In genomic region chr3:10932596-10932995, GRCh38 we compare ENCODE assay signal across 1 cellular context.
TF ChIP-seq lines count a peak whose summit lies in the region.

No MANE protein-coding gene starts in this region.

TF ChIP-seq in HepG2, 621 proteins besides CTCF, POLR2A, EP300 and RAD21 (continued from another document):
- no peak for TF ChIP-seq HBP1 (CRISPR knock-in tag; IDR thresholded peaks at IDR 0.05; ENCODE audit: low read depth)
- TF ChIP-seq MNT (IDR thresholded peaks at IDR 0.05): peak; percentile 65
- no peak for TF ChIP-seq PRPF4 (IDR thresholded peaks at IDR 0.05; ENCODE audit: low read depth, low read length, poor library complexity, severe bottlenecking)
- no peak for TF ChIP-seq ZNF772 (CRISPR knock-in tag; IDR thresholded peaks at IDR 0.05)
- TF ChIP-seq DRAP1 (CRISPR knock-in tag; IDR thresholded peaks at IDR 0.05): no peak
- no peak for TF ChIP-seq TBX3 (IDR thresholded peaks at IDR 0.05; ENCODE audit: borderline replicate concordance)
- TF ChIP-seq PAF1 (CRISPR knock-in tag; IDR thresholded peaks at IDR 0.05): no peak
- peak; percentile 52 for TF ChIP-seq RBM22 (optimal IDR thresholded peaks at IDR 0.05; ENCODE audit: low read length)
- no peak for TF ChIP-seq THAP8 (CRISPR knock-in tag; IDR thresholded peaks at IDR 0.05; ENCODE audit: borderline replicate concordance)
TF ChIP-seq in HepG2: peak in this region for 2.
